23 cellular contexts compared by ENCODE assay signal in the genomic region with DNA sequence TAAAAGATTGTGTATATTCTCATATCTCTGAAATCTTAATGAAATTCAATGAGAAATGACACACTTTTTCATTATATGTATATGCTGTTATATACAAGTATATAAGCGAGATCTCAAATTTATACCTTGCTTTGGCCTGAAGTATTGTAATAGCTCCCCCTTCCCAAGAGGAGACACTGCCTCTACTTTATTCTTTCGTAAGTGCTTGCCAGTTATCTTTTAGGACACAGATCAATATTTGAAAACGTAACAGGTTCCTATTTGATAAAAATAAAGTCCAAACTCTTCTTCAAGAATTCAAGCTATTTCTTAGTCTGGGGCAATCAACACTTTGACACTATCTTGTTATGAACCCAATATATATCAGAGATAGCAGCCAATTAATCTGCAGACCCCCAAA. TPM values are rescaled to one million over a fixed set of nuclear protein-coding genes. Genes with fewer than 3 reads are reported as not detected.
DNase-seq lines count a peak whose midpoint lies in the region; ATAC-seq, FAIRE-seq and TF ChIP-seq lines count a peak whose summit lies in the region.
"Had no signal": no experiment of that assay in that cellular context is flagged by ENCODE, and none has a peak within 500 bp of the region (broad histone marks: within the 10 kb centered on the region; RNA-seq: fewer than 3 reads in every experiment).

No MANE protein-coding gene starts in this region.

- H4K20me1 ChIP-seq in GM23338 (replicated peaks; ENCODE audit: insufficient read depth) (peaks cover 38% of the 10 kb centered on the region), Loucy (ENCODE audit: insufficient read depth, low read length, poor library complexity, severe bottlenecking) (peaks cover 77% of the 10 kb centered on the region)

- H3K4me1 ChIP-seq in GM23338 (ENCODE audit: insufficient read depth): peaks cover 56% of the 10 kb centered on the region
- H3K4me1 ChIP-seq in Loucy (ENCODE audit: insufficient read depth, low read length, poor library complexity, severe bottlenecking): peaks cover 25% of the 10 kb centered on the region
- H3K4me1 ChIP-seq in kidney (ENCODE audit: control insufficient read depth in 1 of 2, insufficient read depth in 1 of 2, low read depth in 1 of 2, low read length in 2 of 2): peaks cover 8 to 24% of the 10 kb centered on the region in 2 donors

- H3F3A ChIP-seq in GM23338 (replicated peaks; ENCODE audit: low read depth) (no peaks in the 10 kb centered on the region), Loucy (ENCODE audit: low read depth) (no peaks in the 10 kb centered on the region)

- H3K27me3 Mint-ChIP-seq in GM23338 (ENCODE audit: insufficient read depth, low read depth, poor library complexity) (peaks cover 3% of the 10 kb centered on the region), osteocyte (ENCODE audit: unreplicated experiment) (no peaks in the 10 kb centered on the region)
- H3K27me3 Mint-ChIP-seq: CD4-positive, alpha-beta T cell had no signal

- intact Hi-C loops in kidney (cut with DNase I): no loop called here

- peak overlapping the region; percentile 2; the same call in 1 of the 2 replicates for H3K27ac ChIP-seq in GM23338 (ENCODE audit: low read depth)
- no peak overlapping the region for H3K27ac ChIP-seq in kidney (ENCODE audit: low read depth in 2 of 2, low read length in 2 of 2)
- H3K27ac ChIP-seq: GM23248, RWPE1 had no signal

- no peak overlapping the region; the same call in 2 of the 3 replicates for H3K4me3 Mint-ChIP-seq in GM23338
- H3K4me3 Mint-ChIP-seq in osteocyte (ENCODE audit: unreplicated experiment): no peak overlapping the region
- H3K4me3 Mint-ChIP-seq: CD4-positive, alpha-beta T cell had no signal

- ATAC-seq in GM23338 (no peak), left lobe of liver (peak; percentile 17)
- ATAC-seq: GM12878, SK-N-SH treated with all-trans-retinoic acid at 6 μM for 48 hours had no signal

- DNase-seq in GM23338 (ENCODE audit: low spot score) (no peak), left lobe of liver (ENCODE audit: low spot score) (no peak), osteocyte (ENCODE audit: extremely low spot score, unreplicated experiment) (no peak), NCI-H2227 treated with DMSO at 0.1 percent for 48 hours (lab: John Stamatoyannopoulos, UW) (no peak), kidney (no peak), HuH-7 (ENCODE audit: low spot score) (no peak)
- DNase-seq: CD4-positive, alpha-beta T cell; COR-L47; DMS79 treated with DMSO at 0.1 percent for 48 hours; GM23248; HCEC 1CT; NCI-H1092 treated with DMSO at 0.1 percent for 48 hours; NCI-H1436 treated with DMSO at 0.1 percent for 48 hours; NCI-H1930; NCI-H226; NCI-H510A treated with DMSO at 0.1 percent for 48 hours; NCI-H748 treated with DMSO at 0.1 percent for 48 hours; SHP77 treated with DMSO at 0.1 percent for 48 hours had no signal

- H3K36me3 Mint-ChIP-seq in GM23338 (ENCODE audit: low read depth) (peaks cover 14% of the 10 kb centered on the region; the same call in 2 of the 3 replicates), osteocyte (ENCODE audit: unreplicated experiment) (no peaks in the 10 kb centered on the region)

- H3K27ac Mint-ChIP-seq in GM23338 (no peak overlapping the region), osteocyte (ENCODE audit: unreplicated experiment) (peak overlapping the region; percentile 76)
- H3K27ac Mint-ChIP-seq: CD4-positive, alpha-beta T cell had no signal

- H3K4me2 ChIP-seq in GM23338 (peak overlapping the region; percentile 7; the same call in 1 of the 2 replicates), Loucy (ENCODE audit: low read depth, low read length, poor library complexity, severe bottlenecking) (peak overlapping the region; percentile 61)

- FAIRE-seq in kidney (lab: Jason Lieb, UNC): no peak
- FAIRE-seq: HTR-8/SVneo had no signal

- peaks cover 100% of the 10 kb centered on the region for H3K79me2 ChIP-seq in GM23338 (replicated peaks; ENCODE audit: insufficient read depth)
- H3K79me2 ChIP-seq in Loucy (ENCODE audit: insufficient read depth, low read length): peaks cover 92% of the 10 kb centered on the region

- H3K9me3 Mint-ChIP-seq in GM23338 (no peaks in the 10 kb centered on the region), osteocyte (ENCODE audit: unreplicated experiment) (no peaks in the 10 kb centered on the region)
- H3K9me3 Mint-ChIP-seq: CD4-positive, alpha-beta T cell had no signal

- H3K9me2 ChIP-seq in GM23338 (ENCODE audit: insufficient read depth) (no peaks in the 10 kb centered on the region), Loucy (replicated peaks; ENCODE audit: low read depth, low read length) (no peaks in the 10 kb centered on the region)

- H3K4me3 ChIP-seq in GM23338: no peak overlapping the region
- no peak overlapping the region for H3K4me3 ChIP-seq in Loucy (ENCODE audit: low read length, poor library complexity, severe bottlenecking)
- no peak overlapping the region for H3K4me3 ChIP-seq in kidney (ENCODE audit: low read length in 2 of 2)
- H3K4me3 ChIP-seq: GM12878, GM23248 had no signal

- no peaks in the 10 kb centered on the region for H3K36me3 ChIP-seq in GM23338 (ENCODE audit: insufficient read depth)
- no peaks in the 10 kb centered on the region for H3K36me3 ChIP-seq in Loucy (ENCODE audit: insufficient read depth, low read length)
- no peaks in the 10 kb centered on the region for H3K36me3 ChIP-seq in kidney (ENCODE audit: control insufficient read depth in 1 of 2, insufficient read depth in 2 of 2, low read length in 2 of 2)

- H3K27me3 ChIP-seq in GM23338 (ENCODE audit: insufficient read depth) (no peaks in the 10 kb centered on the region), Loucy (ENCODE audit: insufficient read depth, low read length, poor library complexity, severe bottlenecking) (no peaks in the 10 kb centered on the region)

- TF ChIP-seq CTCF in GM23338 (conservative IDR thresholded peaks at IDR 0.05; ENCODE audit: low read depth in 2 of 2) (no peak), Loucy (conservative IDR thresholded peaks at IDR 0.05; ENCODE audit: low read length) (no peak), osteocyte (IDR thresholded peaks at IDR 0.05) (no peak), kidney (IDR thresholded peaks at IDR 0.05; ENCODE audit: borderline replicate concordance, extremely low read depth, insufficient read depth) (no peak)

- H3K9ac ChIP-seq in Loucy (ENCODE audit: low read depth, low read length, poor library complexity, severe bottlenecking) (no peak overlapping the region), kidney (ENCODE audit: low read length in 2 of 2) (no peak overlapping the region)
- H3K9ac ChIP-seq: GM23248 had no signal

- no peak overlapping the region for H2AFZ ChIP-seq in GM23338
- no peak overlapping the region for H2AFZ ChIP-seq in Loucy (ENCODE audit: low read length)
- H2AFZ ChIP-seq: GM23248 had no signal

- H3K9me3 ChIP-seq in Loucy (ENCODE audit: insufficient read depth, low read depth, low read length) (no peaks in the 10 kb centered on the region), kidney (ENCODE audit: control insufficient read depth in 1 of 2, low read length in 2 of 2) (no peaks in the 10 kb centered on the region)

- H3K4me1 Mint-ChIP-seq in GM23338: peaks cover 42% of the 10 kb centered on the region
- H3K4me1 Mint-ChIP-seq in osteocyte (ENCODE audit: unreplicated experiment): peaks cover 88% of the 10 kb centered on the region

TF ChIP-seq in GM23338, 12 proteins besides CTCF, POLR2A, EP300 and RAD21:
- TF ChIP-seq EZH2 (IDR thresholded peaks at IDR 0.05; ENCODE audit: low read depth, unreplicated experiment) (no peak), NANOG (IDR thresholded peaks at IDR 0.05; ENCODE audit: borderline replicate concordance) (no peak), EZH2phosphoT487 (IDR thresholded peaks at IDR 0.05; ENCODE audit: unreplicated experiment) (no peak), JUNB (IDR thresholded peaks at IDR 0.05; ENCODE audit: unreplicated experiment) (no peak)
- TF ChIP-seq, protein P1, sequence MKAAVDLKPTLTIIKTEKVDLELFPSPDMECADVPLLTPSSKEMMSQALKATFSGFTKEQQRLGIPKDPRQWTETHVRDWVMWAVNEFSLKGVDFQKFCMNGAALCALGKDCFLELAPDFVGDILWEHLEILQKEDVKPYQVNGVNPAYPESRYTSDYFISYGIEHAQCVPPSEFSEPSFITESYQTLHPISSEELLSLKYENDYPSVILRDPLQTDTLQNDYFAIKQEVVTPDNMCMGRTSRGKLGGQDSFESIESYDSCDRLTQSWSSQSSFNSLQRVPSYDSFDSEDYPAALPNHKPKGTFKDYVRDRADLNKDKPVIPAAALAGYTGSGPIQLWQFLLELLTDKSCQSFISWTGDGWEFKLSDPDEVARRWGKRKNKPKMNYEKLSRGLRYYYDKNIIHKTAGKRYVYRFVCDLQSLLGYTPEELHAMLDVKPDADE (IDR thresholded peaks at IDR 0.05): no peak
- TF ChIP-seq, protein P2, sequence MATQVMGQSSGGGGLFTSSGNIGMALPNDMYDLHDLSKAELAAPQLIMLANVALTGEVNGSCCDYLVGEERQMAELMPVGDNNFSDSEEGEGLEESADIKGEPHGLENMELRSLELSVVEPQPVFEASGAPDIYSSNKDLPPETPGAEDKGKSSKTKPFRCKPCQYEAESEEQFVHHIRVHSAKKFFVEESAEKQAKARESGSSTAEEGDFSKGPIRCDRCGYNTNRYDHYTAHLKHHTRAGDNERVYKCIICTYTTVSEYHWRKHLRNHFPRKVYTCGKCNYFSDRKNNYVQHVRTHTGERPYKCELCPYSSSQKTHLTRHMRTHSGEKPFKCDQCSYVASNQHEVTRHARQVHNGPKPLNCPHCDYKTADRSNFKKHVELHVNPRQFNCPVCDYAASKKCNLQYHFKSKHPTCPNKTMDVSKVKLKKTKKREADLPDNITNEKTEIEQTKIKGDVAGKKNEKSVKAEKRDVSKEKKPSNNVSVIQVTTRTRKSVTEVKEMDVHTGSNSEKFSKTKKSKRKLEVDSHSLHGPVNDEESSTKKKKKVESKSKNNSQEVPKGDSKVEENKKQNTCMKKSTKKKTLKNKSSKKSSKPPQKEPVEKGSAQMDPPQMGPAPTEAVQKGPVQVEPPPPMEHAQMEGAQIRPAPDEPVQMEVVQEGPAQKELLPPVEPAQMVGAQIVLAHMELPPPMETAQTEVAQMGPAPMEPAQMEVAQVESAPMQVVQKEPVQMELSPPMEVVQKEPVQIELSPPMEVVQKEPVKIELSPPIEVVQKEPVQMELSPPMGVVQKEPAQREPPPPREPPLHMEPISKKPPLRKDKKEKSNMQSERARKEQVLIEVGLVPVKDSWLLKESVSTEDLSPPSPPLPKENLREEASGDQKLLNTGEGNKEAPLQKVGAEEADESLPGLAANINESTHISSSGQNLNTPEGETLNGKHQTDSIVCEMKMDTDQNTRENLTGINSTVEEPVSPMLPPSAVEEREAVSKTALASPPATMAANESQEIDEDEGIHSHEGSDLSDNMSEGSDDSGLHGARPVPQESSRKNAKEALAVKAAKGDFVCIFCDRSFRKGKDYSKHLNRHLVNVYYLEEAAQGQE (IDR thresholded peaks at IDR 0.05; ENCODE audit: unreplicated experiment): no peak

RNA-seq across cellular contexts. Expression of a gene that starts 24.9 kb away (rescaled TPM):
- 45.3 and 57.0 TPM in 2 replicates for total RNA-seq in GM23338 (2014; rRNA removed; shearing (Covaris generic))
- polyA plus RNA-seq in GM23338 (2016; fragmentation: Nextera tagmentation; extraction: Ambion mirVana) (35.6 and 36.4 TPM in 2 replicates), kidney (ENCODE audit: insufficient read depth, low read depth, low replicate concordance) (28.7 TPM)
- total RNA-seq in left lobe of liver (19.6 TPM), osteocyte (41.5 and 42.7 TPM in 2 replicates), kidney (50.4 TPM)
